25 cellular contexts compared by ENCODE assay signal in genomic region chrX:7219153-7219705, GRCh38.
DNase-seq lines count a peak whose midpoint lies in the region; ATAC-seq and TF ChIP-seq lines count a peak whose summit lies in the region.
"Had no signal": no experiment of that assay in that cellular context is flagged by ENCODE, and none has a peak within 500 bp of the region (broad histone marks: within the 10 kb centered on the region; RNA-seq: fewer than 3 reads in every experiment).

No MANE protein-coding gene starts in this region.

- H3K36me3 ChIP-seq in GM06990 (ENCODE audit: control insufficient read depth, insufficient read depth, low read length) (no peaks in the 10 kb centered on the region), PC-9 (ENCODE audit: low read depth) (no peaks in the 10 kb centered on the region), uterus (no peaks in the 10 kb centered on the region)
- H3K36me3 ChIP-seq: cardiac muscle cell, sigmoid colon had no signal

- TF ChIP-seq POLR2A in uterus (IDR thresholded peaks at IDR 0.05) = no peak

- H3K4me2 ChIP-seq in PC-9 = peak overlapping the region; percentile 69

- H3K27ac ChIP-seq in PC-9 (peak overlapping the region; percentile 98), uterus (no peak overlapping the region)
- H3K27ac ChIP-seq: cardiac muscle cell, HL-60, sigmoid colon, testis had no signal

- H3K27me3 ChIP-seq in GM06990 (replicated peaks; ENCODE audit: control insufficient read depth, insufficient read depth, low read length) = no peaks in the 10 kb centered on the region
- no peaks in the 10 kb centered on the region for H3K27me3 ChIP-seq in PC-9 (ENCODE audit: insufficient read depth, low read depth)
- no peaks in the 10 kb centered on the region for H3K27me3 ChIP-seq in uterus
- H3K27me3 ChIP-seq: cardiac muscle cell, sigmoid colon, testis had no signal

- no TSS peak for BruUV-seq in PC-9 (replicated peaks; lab: Mats Ljungman, UMichigan)

- peaks cover 33% of the 10 kb centered on the region for H3K79me2 ChIP-seq in PC-9 (ENCODE audit: low read depth)

- H4K20me1 ChIP-seq in PC-9 (ENCODE audit: insufficient read depth) = no peaks in the 10 kb centered on the region

- H3K4me3 ChIP-seq in GM06990 (replicated peaks; ENCODE audit: low read depth, low read length) (no peak overlapping the region), PC-9 (peak overlapping the region; percentile 42; the same call in 1 of the 2 replicates), uterus (no peak overlapping the region)
- H3K4me3 ChIP-seq: cardiac muscle cell, sigmoid colon, testis had no signal

- DNase-seq in GM06990 (ENCODE audit: extremely low read depth, insufficient read length) (peak; percentile 13), PC-9 (peak in 1 of 2 experiments; percentile 95), uterus (no peak), NCI-H187 (lab: John Stamatoyannopoulos, UW) (no peak)
- no peak for DNase-seq in activated CD4-positive, alpha-beta T cell treated with anti-CD3 and anti-CD28 coated beads for 48 hours
- DNase-seq: activated CD4-positive, alpha-beta T cell treated with anti-CD3 and anti-CD28 coated beads, Interleukin-2, amount 50 U/mL, for 1 hour; amygdala; DMS53; foreskin melanocyte; hypothalamus; kidney; mesenchymal stem cell; naive thymus-derived CD4-positive, alpha-beta T cell; NCI-H2081; NCI-H446 treated with DMSO at 0.1 percent for 48 hours; SHP77 treated with DMSO at 0.1 percent for 48 hours; sigmoid colon; T-helper 1 cell; testis had no signal

- peaks cover 30% of the 10 kb centered on the region for H3F3A ChIP-seq in PC-9 (ENCODE audit: insufficient read depth, low read depth)

- peak; percentile 61 for ATAC-seq in GM19035 (IDR thresholded peaks at IDR 0.05; ENCODE audit: unreplicated experiment)
- peak; percentile 70 for ATAC-seq in HG02885 (IDR thresholded peaks at IDR 0.05; ENCODE audit: poor library complexity, unreplicated experiment)
- ATAC-seq in HG02623 (IDR thresholded peaks at IDR 0.05; ENCODE audit: unreplicated experiment) = no peak
- ATAC-seq: naive thymus-derived CD4-positive, alpha-beta T cell; stimulated activated memory B cell treated with anti-CD40 and anti-IgM and Interleukin-4, amounts not matched to agents 10 μg/mL and 1 μg/mL and 100 μg/mL, for 72 hours had no signal

- H3K9me3 ChIP-seq in PC-9 (ENCODE audit: insufficient read depth, low read depth) (no peaks in the 10 kb centered on the region), uterus (no peaks in the 10 kb centered on the region)
- H3K9me3 ChIP-seq: sigmoid colon, testis had no signal

- H3K9me2 ChIP-seq in PC-9 (ENCODE audit: insufficient read depth) = no peaks in the 10 kb centered on the region; the same call in 1 of the 2 replicates

- intact Hi-C loops in PC-9 (cut with micrococcal nuclease; ENCODE audit: unreplicated experiment) = no loop called here
- intact Hi-C loops in uterus (cut with DNase I; ENCODE audit: low total_unique reads) = no loop called here

- no peak for TF ChIP-seq CTCF in GM06990 (IDR thresholded peaks at IDR 0.05; ENCODE audit: insufficient read depth, low read length, poor library complexity, severe bottlenecking)
- no peak for TF ChIP-seq CTCF in PC-9 (conservative IDR thresholded peaks at IDR 0.05)
- no peak for TF ChIP-seq CTCF in uterus (IDR thresholded peaks at IDR 0.05)

- H3K4me1 ChIP-seq in PC-9 (replicated peaks; ENCODE audit: insufficient read depth) (peaks cover 56% of the 10 kb centered on the region), uterus (no peaks in the 10 kb centered on the region)
- H3K4me1 ChIP-seq: sigmoid colon, testis had no signal

- CTCF ChIA-PET in PC-9 (lab: Charles Lee) = no interaction called here

- no peak overlapping the region; the same call in 1 of the 2 replicates for H2AFZ ChIP-seq in PC-9

- POLR2A ChIA-PET in PC-9 (lab: Charles Lee; ENCODE audit: unreplicated experiment) = no interaction called here
